In genomic region chr10:73840403-73841301, GRCh38 we compare ENCODE assay signal across 1 cellular context.
TF ChIP-seq lines count a peak whose summit lies in the region.

No MANE protein-coding gene starts in this region.

TF ChIP-seq in HepG2, 621 proteins besides CTCF, POLR2A, EP300 and RAD21 (continued from another document and continues in another):
- TF ChIP-seq ZNF18 (CRISPR knock-in tag; IDR thresholded peaks at IDR 0.05; ENCODE audit: insufficient replicate concordance) (no peak), ZBTB38 (CRISPR knock-in tag; IDR thresholded peaks at IDR 0.05) (0 out of 2 replicates have a peak, but pooled peaks have one; percentile 0), MED8 (CRISPR knock-in tag; IDR thresholded peaks at IDR 0.05; ENCODE audit: insufficient replicate concordance) (peak; percentile 55), RFX1 (IDR thresholded peaks at IDR 0.05) (no peak), ZNF34 (CRISPR knock-in tag; IDR thresholded peaks at IDR 0.05; ENCODE audit: borderline replicate concordance) (no peak), ZNF367 (CRISPR knock-in tag; IDR thresholded peaks at IDR 0.05; ENCODE audit: borderline replicate concordance) (no peak), GATA4 (IDR thresholded peaks at IDR 0.05; ENCODE audit: borderline replicate concordance, low read depth) (no peak), HOXA7 (CRISPR knock-in tag; IDR thresholded peaks at IDR 0.05) (no peak), ZNF292 (CRISPR knock-in tag; IDR thresholded peaks at IDR 0.05; ENCODE audit: borderline replicate concordance, low read depth) (peak; percentile 46; the same call in 1 of the 2 replicates), REXO4 (CRISPR knock-in tag; IDR thresholded peaks at IDR 0.05; ENCODE audit: borderline replicate concordance) (no peak), ZNF772 (CRISPR knock-in tag; IDR thresholded peaks at IDR 0.05) (peak; percentile 61; the same call in 1 of the 2 replicates), AGO1 (IDR thresholded peaks at IDR 0.05; ENCODE audit: low read depth, low read length, poor library complexity, severe bottlenecking) (no peak), HMG20A (CRISPR knock-in tag; IDR thresholded peaks at IDR 0.05; ENCODE audit: borderline replicate concordance) (peak; percentile 63; the same call in 1 of the 2 replicates), ERF (CRISPR knock-in tag; IDR thresholded peaks at IDR 0.05) (peak; percentile 87), STAT5B (CRISPR knock-in tag; IDR thresholded peaks at IDR 0.05) (no peak), U2AF1 (optimal IDR thresholded peaks at IDR 0.05; ENCODE audit: low read depth, low read length) (no peak), ZNF782 (CRISPR knock-in tag; IDR thresholded peaks at IDR 0.05; ENCODE audit: borderline replicate concordance) (peak; percentile 34; the same call in 1 of the 2 replicates), KAT7 (CRISPR knock-in tag; IDR thresholded peaks at IDR 0.05; ENCODE audit: borderline replicate concordance) (no peak), TRIM22 (IDR thresholded peaks at IDR 0.05) (no peak), NR2C2 (CRISPR knock-in tag; IDR thresholded peaks at IDR 0.05; ENCODE audit: borderline replicate concordance) (peak; percentile 86; the same call in 1 of the 2 replicates), ZNF333 (CRISPR knock-in tag; IDR thresholded peaks at IDR 0.05; ENCODE audit: borderline replicate concordance) (0 out of 2 replicates have a peak, but pooled peaks have one; percentile 39), ZNF205 (CRISPR knock-in tag; IDR thresholded peaks at IDR 0.05) (peak; percentile 84; the same call in 1 of the 2 replicates), ZKSCAN8 (CRISPR knock-in tag; IDR thresholded peaks at IDR 0.05; ENCODE audit: borderline replicate concordance) (peak; percentile 82; the same call in 1 of the 2 replicates), PRDM15 (CRISPR knock-in tag; IDR thresholded peaks at IDR 0.05) (no peak), HIC2 (CRISPR knock-in tag; IDR thresholded peaks at IDR 0.05; ENCODE audit: low read depth) (no peak), ZFP36 (IDR thresholded peaks at IDR 0.05; ENCODE audit: borderline replicate concordance, low read depth, low read length, partially characterized antibody) (no peak), KLF9 (CRISPR knock-in tag; IDR thresholded peaks at IDR 0.05; ENCODE audit: low read depth) (no peak), KAT2B (IDR thresholded peaks at IDR 0.05; ENCODE audit: borderline replicate concordance, low read depth, low read length) (no peak), ZNF550 (CRISPR knock-in tag; IDR thresholded peaks at IDR 0.05; ENCODE audit: borderline replicate concordance) (no peak), SIN3B (IDR thresholded peaks at IDR 0.05; ENCODE audit: low read length) (no peak), RBAK (CRISPR knock-in tag; IDR thresholded peaks at IDR 0.05) (no peak)
- TF ChIP-seq, protein P1, sequence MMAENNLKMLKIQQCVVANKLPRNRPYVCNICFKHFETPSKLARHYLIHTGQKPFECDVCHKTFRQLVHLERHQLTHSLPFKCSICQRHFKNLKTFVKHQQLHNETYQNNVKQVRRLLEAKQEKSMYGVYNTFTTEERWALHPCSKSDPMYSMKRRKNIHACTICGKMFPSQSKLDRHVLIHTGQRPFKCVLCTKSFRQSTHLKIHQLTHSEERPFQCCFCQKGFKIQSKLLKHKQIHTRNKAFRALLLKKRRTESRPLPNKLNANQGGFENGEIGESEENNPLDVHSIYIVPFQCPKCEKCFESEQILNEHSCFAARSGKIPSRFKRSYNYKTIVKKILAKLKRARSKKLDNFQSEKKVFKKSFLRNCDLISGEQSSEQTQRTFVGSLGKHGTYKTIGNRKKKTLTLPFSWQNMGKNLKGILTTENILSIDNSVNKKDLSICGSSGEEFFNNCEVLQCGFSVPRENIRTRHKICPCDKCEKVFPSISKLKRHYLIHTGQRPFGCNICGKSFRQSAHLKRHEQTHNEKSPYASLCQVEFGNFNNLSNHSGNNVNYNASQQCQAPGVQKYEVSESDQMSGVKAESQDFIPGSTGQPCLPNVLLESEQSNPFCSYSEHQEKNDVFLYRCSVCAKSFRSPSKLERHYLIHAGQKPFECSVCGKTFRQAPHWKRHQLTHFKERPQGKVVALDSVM (CRISPR knock-in tag; IDR thresholded peaks at IDR 0.05), result peak; percentile 99
- TF ChIP-seq, protein P2, sequence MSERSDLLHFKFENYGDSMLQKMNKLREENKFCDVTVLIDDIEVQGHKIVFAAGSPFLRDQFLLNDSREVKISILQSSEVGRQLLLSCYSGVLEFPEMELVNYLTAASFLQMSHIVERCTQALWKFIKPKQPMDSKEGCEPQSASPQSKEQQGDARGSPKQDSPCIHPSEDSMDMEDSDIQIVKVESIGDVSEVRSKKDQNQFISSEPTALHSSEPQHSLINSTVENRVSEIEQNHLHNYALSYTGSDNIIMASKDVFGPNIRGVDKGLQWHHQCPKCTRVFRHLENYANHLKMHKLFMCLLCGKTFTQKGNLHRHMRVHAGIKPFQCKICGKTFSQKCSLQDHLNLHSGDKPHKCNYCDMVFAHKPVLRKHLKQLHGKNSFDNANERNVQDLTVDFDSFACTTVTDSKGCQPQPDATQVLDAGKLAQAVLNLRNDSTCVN (CRISPR knock-in tag; IDR thresholded peaks at IDR 0.05; ENCODE audit: borderline replicate concordance), result no peak
- TF ChIP-seq, protein P3, sequence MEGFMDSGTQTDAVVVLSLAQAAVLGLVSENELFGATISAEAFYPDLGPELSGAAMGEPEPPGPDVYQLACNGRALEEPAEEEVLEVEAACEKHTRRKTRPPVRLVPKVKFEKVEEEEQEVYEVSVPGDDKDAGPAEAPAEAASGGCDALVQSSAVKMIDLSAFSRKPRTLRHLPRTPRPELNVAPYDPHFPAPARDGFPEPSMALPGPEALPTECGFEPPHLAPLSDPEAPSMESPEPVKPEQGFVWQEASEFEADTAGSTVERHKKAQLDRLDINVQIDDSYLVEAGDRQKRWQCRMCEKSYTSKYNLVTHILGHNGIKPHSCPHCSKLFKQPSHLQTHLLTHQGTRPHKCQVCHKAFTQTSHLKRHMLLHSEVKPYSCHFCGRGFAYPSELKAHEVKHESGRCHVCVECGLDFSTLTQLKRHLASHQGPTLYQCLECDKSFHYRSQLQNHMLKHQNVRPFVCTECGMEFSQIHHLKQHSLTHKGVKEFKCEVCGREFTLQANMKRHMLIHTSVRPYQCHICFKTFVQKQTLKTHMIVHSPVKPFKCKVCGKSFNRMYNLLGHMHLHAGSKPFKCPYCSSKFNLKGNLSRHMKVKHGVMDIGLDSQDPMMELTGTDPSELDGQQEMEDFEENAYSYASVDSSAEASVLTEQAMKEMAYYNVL (CRISPR knock-in tag; IDR thresholded peaks at IDR 0.05; ENCODE audit: borderline replicate concordance), result 0 out of 2 replicates have a peak, but pooled peaks have one; percentile 32
- TF ChIP-seq, protein P4, sequence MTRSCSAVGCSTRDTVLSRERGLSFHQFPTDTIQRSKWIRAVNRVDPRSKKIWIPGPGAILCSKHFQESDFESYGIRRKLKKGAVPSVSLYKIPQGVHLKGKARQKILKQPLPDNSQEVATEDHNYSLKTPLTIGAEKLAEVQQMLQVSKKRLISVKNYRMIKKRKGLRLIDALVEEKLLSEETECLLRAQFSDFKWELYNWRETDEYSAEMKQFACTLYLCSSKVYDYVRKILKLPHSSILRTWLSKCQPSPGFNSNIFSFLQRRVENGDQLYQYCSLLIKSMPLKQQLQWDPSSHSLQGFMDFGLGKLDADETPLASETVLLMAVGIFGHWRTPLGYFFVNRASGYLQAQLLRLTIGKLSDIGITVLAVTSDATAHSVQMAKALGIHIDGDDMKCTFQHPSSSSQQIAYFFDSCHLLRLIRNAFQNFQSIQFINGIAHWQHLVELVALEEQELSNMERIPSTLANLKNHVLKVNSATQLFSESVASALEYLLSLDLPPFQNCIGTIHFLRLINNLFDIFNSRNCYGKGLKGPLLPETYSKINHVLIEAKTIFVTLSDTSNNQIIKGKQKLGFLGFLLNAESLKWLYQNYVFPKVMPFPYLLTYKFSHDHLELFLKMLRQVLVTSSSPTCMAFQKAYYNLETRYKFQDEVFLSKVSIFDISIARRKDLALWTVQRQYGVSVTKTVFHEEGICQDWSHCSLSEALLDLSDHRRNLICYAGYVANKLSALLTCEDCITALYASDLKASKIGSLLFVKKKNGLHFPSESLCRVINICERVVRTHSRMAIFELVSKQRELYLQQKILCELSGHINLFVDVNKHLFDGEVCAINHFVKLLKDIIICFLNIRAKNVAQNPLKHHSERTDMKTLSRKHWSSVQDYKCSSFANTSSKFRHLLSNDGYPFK (CRISPR knock-in tag; IDR thresholded peaks at IDR 0.05; ENCODE audit: borderline replicate concordance), result peak; percentile 49; the same call in 1 of the 2 replicates
- TF ChIP-seq, protein P5, sequence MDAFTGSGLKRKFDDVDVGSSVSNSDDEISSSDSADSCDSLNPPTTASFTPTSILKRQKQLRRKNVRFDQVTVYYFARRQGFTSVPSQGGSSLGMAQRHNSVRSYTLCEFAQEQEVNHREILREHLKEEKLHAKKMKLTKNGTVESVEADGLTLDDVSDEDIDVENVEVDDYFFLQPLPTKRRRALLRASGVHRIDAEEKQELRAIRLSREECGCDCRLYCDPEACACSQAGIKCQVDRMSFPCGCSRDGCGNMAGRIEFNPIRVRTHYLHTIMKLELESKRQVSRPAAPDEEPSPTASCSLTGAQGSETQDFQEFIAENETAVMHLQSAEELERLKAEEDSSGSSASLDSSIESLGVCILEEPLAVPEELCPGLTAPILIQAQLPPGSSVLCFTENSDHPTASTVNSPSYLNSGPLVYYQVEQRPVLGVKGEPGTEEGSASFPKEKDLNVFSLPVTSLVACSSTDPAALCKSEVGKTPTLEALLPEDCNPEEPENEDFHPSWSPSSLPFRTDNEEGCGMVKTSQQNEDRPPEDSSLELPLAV (CRISPR knock-in tag; conservative IDR thresholded peaks at IDR 0.05; ENCODE audit: low read depth), result no peak
